In genomic region chr15:35496585-35496984, GRCh38 we compare ENCODE assay signal across 11 cellular contexts. TPM values are rescaled to one million over a fixed set of nuclear protein-coding genes. Genes with fewer than 3 reads are reported as not detected.
A peak's percentile ranks its signal among the peaks of the same experiment; 100 is the strongest.
DNase-seq lines count a peak whose midpoint lies in the region; ATAC-seq and TF ChIP-seq lines count a peak whose summit lies in the region.
"Had no signal": no experiment of that assay in that cellular context is flagged by ENCODE, and none has a peak within 500 bp of the region (broad histone marks: within the 10 kb centered on the region; RNA-seq: fewer than 3 reads in every experiment).

No MANE protein-coding gene starts in this region.

- H3K4ac ChIP-seq in IMR-90 (ENCODE audit: low read depth, low read length) (no peak overlapping the region), mesenchymal stem cell (ENCODE audit: low read depth in 1 of 2, low read length in 2 of 2) (no peak overlapping the region)

- H4K8ac ChIP-seq in IMR-90 (ENCODE audit: low read depth in 2 of 2, low read length in 2 of 2): no peak overlapping the region
- no peak overlapping the region for H4K8ac ChIP-seq in mesenchymal stem cell (ENCODE audit: low read length)

- TF ChIP-seq POLR2A in IMR-90 (IDR thresholded peaks at IDR 0.05; ENCODE audit: low read depth, low read length): no peak

- H2BK5ac ChIP-seq in IMR-90 (ENCODE audit: low read depth, low read length, poor library complexity, severe bottlenecking): no peak overlapping the region
- H2BK5ac ChIP-seq in mesenchymal stem cell (ENCODE audit: low read depth, low read length, poor library complexity, severe bottlenecking): no peak overlapping the region

- no peak for TF ChIP-seq RAD21 in IMR-90 (IDR thresholded peaks at IDR 0.05; ENCODE audit: low read length)

- no peak overlapping the region for H2AFZ ChIP-seq in IMR-90 (replicated peaks; ENCODE audit: low read length, poor library complexity)
- no peak overlapping the region for H2AFZ ChIP-seq in mesenchymal stem cell (ENCODE audit: low read depth, low read length)

- H2BK12ac ChIP-seq in mesenchymal stem cell (ENCODE audit: low read length in 2 of 2): no peak overlapping the region

- H3K4me2 ChIP-seq in IMR-90 (ENCODE audit: low read depth, low read length) (no peak overlapping the region), mesenchymal stem cell (ENCODE audit: low read length, poor library complexity, severe bottlenecking) (no peak overlapping the region)

- H3K4me1 ChIP-seq in IMR-90 (ENCODE audit: control insufficient read depth, insufficient read depth, low read length) (0 out of 2 replicates have a peak, but pooled peaks cover 2% of the 10 kb centered on the region), mesenchymal stem cell (ENCODE audit: control insufficient read depth, insufficient read depth, low read depth, low read length) (no peaks in the 10 kb centered on the region)

- no peak overlapping the region for H4K91ac ChIP-seq in IMR-90 (ENCODE audit: insufficient read depth, low read depth, low read length)
- H4K91ac ChIP-seq in mesenchymal stem cell (ENCODE audit: low read length): no peak overlapping the region

- H3K56ac ChIP-seq in IMR-90 (ENCODE audit: extremely low read depth, insufficient read depth, low read length): no peak overlapping the region

- H3K4me3 ChIP-seq in IMR-90 (ENCODE audit: insufficient read depth, low read depth, low read length): no peak overlapping the region
- H3K4me3 ChIP-seq in mesenchymal stem cell (ENCODE audit: insufficient read depth in 1 of 2, low read depth in 1 of 2, low read length in 2 of 2): no peak overlapping the region
- H3K4me3 ChIP-seq: heart left ventricle had no signal

- H2BK15ac ChIP-seq in IMR-90 (ENCODE audit: low read depth, low read length) (no peak overlapping the region), mesenchymal stem cell (ENCODE audit: low read depth, poor library complexity, severe bottlenecking) (no peak overlapping the region)

- H3K9me1 ChIP-seq in IMR-90 (ENCODE audit: insufficient read depth, low read length): no peaks in the 10 kb centered on the region

- ATAC-seq in HG02840 (IDR thresholded peaks at IDR 0.05; ENCODE audit: low FRiP score, unreplicated experiment) (peak; percentile 99), IMR-90 (ENCODE audit: low read depth) (no peak; the same call in 1 of the 2 replicates)
- ATAC-seq: heart left ventricle had no signal

- H2AK5ac ChIP-seq in IMR-90 (ENCODE audit: low read depth, low read length) (no peak overlapping the region), mesenchymal stem cell (ENCODE audit: low read length, severe bottlenecking) (no peak overlapping the region)

- dilution Hi-C loops in IMR-90 (cut with HindIII; ENCODE audit: low sequenced_read_pairs, unreplicated experiment): no loop called here

- no peak overlapping the region for H2AK9ac ChIP-seq in IMR-90 (replicated peaks; ENCODE audit: low read depth, low read length, poor library complexity)

- DNase-seq in AG20443 (ENCODE audit: low spot score): peak; percentile 14
- DNase-seq in GM19240 (ENCODE audit: insufficient read length, low spot score): peak; percentile 3
- no peak for DNase-seq in IMR-90
- no peak for DNase-seq in mesenchymal stem cell
- DNase-seq in NCI-H2029 treated with DMSO at 0.1 percent for 48 hours (lab: John Stamatoyannopoulos, UW): no peak
- DNase-seq in NCI-H510A (lab: John Stamatoyannopoulos, UW): no peak
- DNase-seq in NCI-H345 treated with DMSO at 0.1 percent for 48 hours (lab: John Stamatoyannopoulos, UW; ENCODE audit: unreplicated experiment): no peak
- DNase-seq: brain microvascular endothelial cell, heart left ventricle, SHP77 had no signal

- POLR2A ChIA-PET in IMR-90 (lab: Charles Lee; ENCODE audit: unreplicated experiment): no interaction called here

- H2BK120ac ChIP-seq in IMR-90 (ENCODE audit: low read depth, low read length) (no peak overlapping the region), mesenchymal stem cell (ENCODE audit: low read depth, low read length) (no peak overlapping the region)

- H3K23ac ChIP-seq in IMR-90 (ENCODE audit: low read depth, low read length) (no peak overlapping the region), mesenchymal stem cell (ENCODE audit: low read length in 2 of 2) (no peak overlapping the region)

- no peak overlapping the region for H2BK20ac ChIP-seq in IMR-90 (ENCODE audit: low read depth, low read length)

- no peak overlapping the region for H4K5ac ChIP-seq in IMR-90 (ENCODE audit: low read depth, low read length)

- H3K27ac ChIP-seq in IMR-90 (ENCODE audit: insufficient read depth, low read length) (no peak overlapping the region), mesenchymal stem cell (ENCODE audit: low read length, poor library complexity, severe bottlenecking) (no peak overlapping the region)
- H3K27ac ChIP-seq: brain microvascular endothelial cell, heart left ventricle had no signal

- H3K9me3 ChIP-seq in IMR-90 (ENCODE audit: control insufficient read depth, insufficient read depth, low read length) (no peaks in the 10 kb centered on the region), mesenchymal stem cell (ENCODE audit: control insufficient read depth, low read length) (no peaks in the 10 kb centered on the region)
- H3K9me3 ChIP-seq: heart left ventricle had no signal

- H3K14ac ChIP-seq in IMR-90 (replicated peaks; ENCODE audit: low read depth, low read length) (no peak overlapping the region), mesenchymal stem cell (ENCODE audit: low read length in 2 of 2) (no peak overlapping the region)

- no TSS peak for BruUV-seq in IMR-90 (replicated peaks; lab: Mats Ljungman, UMichigan)

- no peaks in the 10 kb centered on the region for H4K20me1 ChIP-seq in IMR-90 (ENCODE audit: insufficient read depth, low read length)

- CTCF ChIA-PET in IMR-90 (lab: Yijun Ruan, JAX): no interaction called here

- H3K9ac ChIP-seq in IMR-90 (ENCODE audit: low read depth, low read length) (no peak overlapping the region), mesenchymal stem cell (ENCODE audit: low read length) (no peak overlapping the region)

- H3K79me1 ChIP-seq in IMR-90 (ENCODE audit: low read depth in 1 of 2, low read length in 2 of 2) (no peaks in the 10 kb centered on the region; a peak in 1 of 4 replicates), mesenchymal stem cell (replicated peaks; ENCODE audit: low read length, poor library complexity, severe bottlenecking) (no peaks in the 10 kb centered on the region)

- H3K36me3 ChIP-seq in IMR-90 (ENCODE audit: control insufficient read depth, insufficient read depth, low read length): no peaks in the 10 kb centered on the region
- H3K36me3 ChIP-seq in mesenchymal stem cell (ENCODE audit: control insufficient read depth in 1 of 2, insufficient read depth in 2 of 2, low read depth in 1 of 2, low read length in 2 of 2): no peaks in the 10 kb centered on the region
- H3K36me3 ChIP-seq: brain microvascular endothelial cell, heart left ventricle had no signal

- H3K27me3 ChIP-seq in IMR-90 (ENCODE audit: control insufficient read depth, insufficient read depth, low read length) (no peaks in the 10 kb centered on the region), mesenchymal stem cell (ENCODE audit: control insufficient read depth in 1 of 2, insufficient read depth in 1 of 2, low read length in 2 of 2) (no peaks in the 10 kb centered on the region)
- H3K27me3 ChIP-seq: brain microvascular endothelial cell, heart left ventricle had no signal

- TF ChIP-seq CTCF in IMR-90 (conservative IDR thresholded peaks at IDR 0.05; ENCODE audit: low read depth, low read length): no peak

- in situ Hi-C loops in IMR-90 (cut with MboI; ENCODE audit: low sequenced_read_pairs): no loop called here

- H3K18ac ChIP-seq in IMR-90 (ENCODE audit: low read depth, low read length) (0 out of 2 replicates have a peak overlapping the region, but pooled peaks have one; percentile 4), mesenchymal stem cell (ENCODE audit: low read depth in 1 of 2, low read length in 2 of 2) (no peak overlapping the region)

- intact Hi-C loops in IMR-90 (cut with micrococcal nuclease): loop anchor here (5.0 kb wide), 1 partner anchor 189 kb away; no protein-coding TSS in a partner anchor

TF ChIP-seq in IMR-90, 13 proteins besides CTCF, POLR2A, EP300 and RAD21:
- no peak for TF ChIP-seq MAFK (IDR thresholded peaks at IDR 0.05; ENCODE audit: low read depth, low read length)
- TF ChIP-seq MAZ (IDR thresholded peaks at IDR 0.05; ENCODE audit: borderline replicate concordance, low read depth, low read length): no peak
- TF ChIP-seq, protein P1, sequence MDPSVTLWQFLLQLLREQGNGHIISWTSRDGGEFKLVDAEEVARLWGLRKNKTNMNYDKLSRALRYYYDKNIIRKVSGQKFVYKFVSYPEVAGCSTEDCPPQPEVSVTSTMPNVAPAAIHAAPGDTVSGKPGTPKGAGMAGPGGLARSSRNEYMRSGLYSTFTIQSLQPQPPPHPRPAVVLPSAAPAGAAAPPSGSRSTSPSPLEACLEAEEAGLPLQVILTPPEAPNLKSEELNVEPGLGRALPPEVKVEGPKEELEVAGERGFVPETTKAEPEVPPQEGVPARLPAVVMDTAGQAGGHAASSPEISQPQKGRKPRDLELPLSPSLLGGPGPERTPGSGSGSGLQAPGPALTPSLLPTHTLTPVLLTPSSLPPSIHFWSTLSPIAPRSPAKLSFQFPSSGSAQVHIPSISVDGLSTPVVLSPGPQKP (IDR thresholded peaks at IDR 0.05; ENCODE audit: borderline replicate concordance, low read depth, low read length): no peak
- TF ChIP-seq CHD1 (IDR thresholded peaks at IDR 0.05; ENCODE audit: low read depth, low read length): no peak
- TF ChIP-seq FOS (IDR thresholded peaks at IDR 0.05; ENCODE audit: low read depth, low read length): no peak
TF ChIP-seq in IMR-90: peak in this region for 0.

RNA-seq across cellular contexts. Expression of gene DPH6, which starts 49.4 kb away (rescaled TPM):
- 8.1 and 21.4 TPM in 2 replicates for total RNA-seq in IMR-90 (2012; rRNA removed)
- 6.1 and 9.8 TPM in 2 replicates for polyA plus RNA-seq in IMR-90 (2012; rRNA removed)
- polyA plus RNA-seq in IMR-90 (2012; cell fraction: cytosol; rRNA removed): 2.3 and 2.6 TPM in 2 replicates
- 3.0 and 5.6 TPM in 2 replicates for polyA plus RNA-seq in IMR-90 (2012; cell fraction: nucleus; rRNA removed; ENCODE audit: low replicate concordance)
- 2.7 TPM for polyA plus RNA-seq in mesenchymal stem cell (2013, experiment 1 of 2)
- 3.2 TPM for polyA plus RNA-seq in mesenchymal stem cell (2013, experiment 2 of 2)

Comparison
In these comparisons a context has a peak if more than half of its experiments do, and no peak if none do; other contexts are left out.
1. DNase-seq: peak in AG20443 (single experiment) and GM19240 (single experiment); none in IMR-90 (single experiment), mesenchymal stem cell (single experiment), NCI-H2029 treated with DMSO at 0.1 percent for 48 hours (single experiment), NCI-H510A (single experiment) and NCI-H345 treated with DMSO at 0.1 percent for 48 hours (single experiment).